In the genomic region with DNA sequence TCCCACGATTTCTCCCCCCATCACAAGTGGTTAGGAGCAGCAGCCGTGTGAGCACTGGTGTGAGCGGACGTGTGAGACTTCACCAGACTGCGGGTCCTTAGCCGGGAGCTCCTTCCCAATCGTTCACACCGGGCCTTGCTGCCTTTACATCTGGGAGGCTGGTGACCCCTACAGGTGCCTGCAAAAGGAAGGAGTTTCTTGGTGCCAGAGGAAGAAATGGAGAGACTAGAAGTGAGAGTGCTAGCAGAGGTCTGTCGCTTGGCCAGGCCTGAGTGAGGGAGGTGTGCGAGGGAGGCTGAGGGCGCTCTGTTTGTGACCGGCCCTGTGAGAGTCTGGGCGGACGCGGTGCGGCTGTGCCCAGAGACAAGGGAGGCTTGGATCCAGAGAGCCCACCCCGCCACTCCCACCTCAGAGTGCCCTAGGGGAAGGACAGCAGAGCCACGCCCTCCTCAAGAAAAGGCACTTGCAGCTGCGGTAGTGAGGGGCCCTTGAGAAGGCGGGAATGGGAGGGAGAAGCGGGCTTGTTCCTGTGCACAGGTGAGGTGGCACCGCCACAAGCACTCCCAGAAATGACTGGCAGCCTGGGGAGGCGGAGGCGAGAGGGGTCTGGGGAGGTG, we compare ENCODE assay signal across 8 cellular contexts. TPM values are rescaled to one million over a fixed set of nuclear protein-coding genes. Genes with fewer than 3 reads are reported as not detected.
DNase-seq lines count a peak whose midpoint lies in the region; ATAC-seq lines count a peak whose summit lies in the region.

No MANE protein-coding gene starts in this region.

- H3K4me1 Mint-ChIP-seq in natural killer cell treated with Interleukin-12 subunit alpha and Interleukin-12 subunit beta and Interleukin-15 and Interleukin-18, amount 100 ng/mL, for 72 hours (ENCODE audit: low read depth in 2 of 2) = peaks cover 34 to 49% of the 10 kb centered on the region in 2 donors

- no peaks in the 10 kb centered on the region for H3K36me3 Mint-ChIP-seq in natural killer cell treated with Interleukin-12 subunit alpha and Interleukin-12 subunit beta and Interleukin-15 and Interleukin-18, amount 100 ng/mL, for 72 hours

- H3K9me3 Mint-ChIP-seq in natural killer cell treated with Interleukin-12 subunit alpha and Interleukin-12 subunit beta and Interleukin-15 and Interleukin-18, amount 100 ng/mL, for 72 hours = no peaks in the 10 kb centered on the region

- H3K4me3 Mint-ChIP-seq in natural killer cell treated with Interleukin-12 subunit alpha and Interleukin-12 subunit beta and Interleukin-15 and Interleukin-18, amount 100 ng/mL, for 72 hours = peak overlapping the region; percentile 66

- ATAC-seq in natural killer cell treated with Interleukin-12 subunit alpha and Interleukin-12 subunit beta and Interleukin-15 and Interleukin-18, amount 100 ng/mL, for 72 hours = peak; percentile 55 to 73
- ATAC-seq in HG03469 (IDR thresholded peaks at IDR 0.05; ENCODE audit: unreplicated experiment) = no peak

- DNase-seq in ELF-1 (ENCODE audit: low read depth, low spot score) (peak; percentile 87), NCI-H2227 (lab: John Stamatoyannopoulos, UW; ENCODE audit: unreplicated experiment) (peak; percentile 56), dermis blood vessel endothelial cell (peak; percentile 20), middle frontal gyrus (ENCODE audit: extremely low spot score, low spot score) (no peak), AG20443 (ENCODE audit: low spot score) (no peak), cortex of kidney (lab: John Stamatoyannopoulos, UW) (no peak)
- DNase-seq in natural killer cell treated with Interleukin-12 subunit alpha and Interleukin-12 subunit beta and Interleukin-15 and Interleukin-18, amount 100 ng/mL, for 72 hours (ENCODE audit: low spot score) = peak; percentile 62

- H3K27me3 Mint-ChIP-seq in natural killer cell treated with Interleukin-12 subunit alpha and Interleukin-12 subunit beta and Interleukin-15 and Interleukin-18, amount 100 ng/mL, for 72 hours = no peaks in the 10 kb centered on the region

- H3K27ac Mint-ChIP-seq in natural killer cell treated with Interleukin-12 subunit alpha and Interleukin-12 subunit beta and Interleukin-15 and Interleukin-18, amount 100 ng/mL, for 72 hours = peak overlapping the region; percentile 2 to 15

RNA-seq across cellular contexts. Expression of gene ARMC2, which starts 10.0 kb away (rescaled TPM):
- 0.51 and 0.79 TPM in 2 replicates for total RNA-seq in dermis blood vessel endothelial cell
- 1 to 10 TPM in 1 of 2 donors, under 1 TPM in 1; 0.83 to 5.4 TPM for total RNA-seq in natural killer cell treated with Interleukin-12 subunit alpha and Interleukin-12 subunit beta and Interleukin-15 and Interleukin-18, amount 100 ng/mL, for 72 hours

Comparison
In these comparisons a context has a peak if more than half of its experiments do, and no peak if none do; other contexts are left out.
1. DNase-seq: peak in ELF-1 (single experiment), NCI-H2227 (single experiment), dermis blood vessel endothelial cell (single experiment) and natural killer cell treated with Interleukin-12 subunit alpha and Interleukin-12 subunit beta and Interleukin-15 and Interleukin-18, amount 100 ng/mL, for 72 hours (single experiment); none in middle frontal gyrus (single experiment), AG20443 (single experiment) and cortex of kidney (single experiment).